ENCODE assay signal across 1 cellular context in the genomic region with DNA sequence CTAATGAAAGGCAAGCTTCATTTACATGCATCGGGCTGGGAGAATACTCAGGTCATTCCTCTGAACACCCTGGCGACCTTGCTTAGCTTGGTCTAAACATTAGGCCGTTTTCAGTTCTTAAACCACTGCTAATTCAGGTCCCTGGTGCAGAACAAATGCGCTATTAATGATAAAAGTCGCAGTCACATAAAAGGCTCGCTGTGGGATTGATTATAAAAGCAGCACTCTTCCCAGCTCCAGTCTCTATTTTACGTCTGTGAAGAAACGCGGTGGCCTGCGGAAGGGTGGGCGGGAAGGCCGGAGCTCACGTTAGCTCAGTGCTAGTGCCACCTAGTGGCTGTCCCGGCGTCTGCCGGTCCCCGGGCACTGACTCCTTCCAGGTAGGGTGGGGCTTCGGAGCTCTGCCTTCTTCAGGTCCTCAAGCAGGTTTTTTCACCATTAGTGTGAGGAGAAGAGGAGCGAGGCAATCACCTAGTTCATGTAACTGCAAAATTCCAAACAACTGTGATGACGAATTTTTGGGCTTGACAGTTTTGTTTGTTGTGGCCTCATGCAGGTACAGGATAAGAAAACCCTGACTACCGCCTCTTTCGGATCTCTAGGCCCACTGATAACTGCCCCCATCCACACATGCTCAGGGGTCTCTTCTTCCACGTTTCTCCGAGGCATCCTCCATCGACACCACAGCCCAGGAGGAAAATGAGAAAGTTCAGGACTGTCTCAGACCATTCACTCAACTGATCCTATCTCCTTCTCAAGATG.
TF ChIP-seq lines count a peak whose summit lies in the region.

No MANE protein-coding gene starts in this region.

TF ChIP-seq in HepG2, 621 proteins besides CTCF, POLR2A, EP300 and RAD21 (continued from another document and continues in another):
- TF ChIP-seq ZNF333 (CRISPR knock-in tag; IDR thresholded peaks at IDR 0.05; ENCODE audit: borderline replicate concordance) (no peak), BRCA1 (CRISPR knock-in tag; IDR thresholded peaks at IDR 0.05) (no peak), ZFX (CRISPR knock-in tag; IDR thresholded peaks at IDR 0.05; ENCODE audit: low read depth) (0 out of 2 replicates have a peak, but pooled peaks have one; percentile 20), ZNF580 (CRISPR knock-in tag; IDR thresholded peaks at IDR 0.05; ENCODE audit: borderline replicate concordance, low read depth) (no peak), ZNF7 (CRISPR knock-in tag; IDR thresholded peaks at IDR 0.05) (no peak), SRSF4 (IDR thresholded peaks at IDR 0.05; ENCODE audit: low read depth, low read length, poor library complexity, severe bottlenecking) (no peak), ZNF264 (CRISPR knock-in tag; IDR thresholded peaks at IDR 0.05) (0 out of 2 replicates have a peak, but pooled peaks have one; percentile 19), PHF21A (CRISPR knock-in tag; IDR thresholded peaks at IDR 0.05) (no peak), TFDP1 (CRISPR knock-in tag; IDR thresholded peaks at IDR 0.05; ENCODE audit: borderline replicate concordance) (0 out of 2 replicates have a peak, but pooled peaks have one; percentile 43), CCDC6 (CRISPR knock-in tag; IDR thresholded peaks at IDR 0.05) (no peak), NKX3-1 (CRISPR knock-in tag; IDR thresholded peaks at IDR 0.05) (no peak), ZNF768 (CRISPR knock-in tag; IDR thresholded peaks at IDR 0.05) (no peak), ZSCAN9 (CRISPR knock-in tag; IDR thresholded peaks at IDR 0.05; ENCODE audit: borderline replicate concordance) (no peak), HOXA7 (CRISPR knock-in tag; IDR thresholded peaks at IDR 0.05) (no peak), PHF5A (CRISPR knock-in tag; IDR thresholded peaks at IDR 0.05; ENCODE audit: low read depth, unreplicated experiment) (no peak), SNAPC2 (CRISPR knock-in tag; IDR thresholded peaks at IDR 0.05) (no peak), HDAC1 (CRISPR knock-in tag; IDR thresholded peaks at IDR 0.05) (no peak), YEATS4 (CRISPR knock-in tag; IDR thresholded peaks at IDR 0.05; ENCODE audit: borderline replicate concordance) (0 out of 2 replicates have a peak, but pooled peaks have one; percentile 28), HOXA3 (CRISPR knock-in tag; IDR thresholded peaks at IDR 0.05) (0 out of 2 replicates have a peak, but pooled peaks have one; percentile 28), RFX5 (IDR thresholded peaks at IDR 0.05; ENCODE audit: low read depth, low read length) (no peak), ZC3H13 (CRISPR knock-in tag; IDR thresholded peaks at IDR 0.05) (no peak), ZNF691 (CRISPR knock-in tag; IDR thresholded peaks at IDR 0.05; ENCODE audit: borderline replicate concordance, low read depth) (no peak), TCF7 (IDR thresholded peaks at IDR 0.05; ENCODE audit: low read depth) (no peak), ZNF136 (CRISPR knock-in tag; IDR thresholded peaks at IDR 0.05; ENCODE audit: low read depth) (no peak), ZNF331 (CRISPR knock-in tag; IDR thresholded peaks at IDR 0.05) (no peak), ZNF354B (CRISPR knock-in tag; IDR thresholded peaks at IDR 0.05) (no peak), ZNF367 (CRISPR knock-in tag; IDR thresholded peaks at IDR 0.05; ENCODE audit: borderline replicate concordance) (no peak), RCOR2 (CRISPR knock-in tag; IDR thresholded peaks at IDR 0.05) (no peak), ZNF329 (CRISPR knock-in tag; IDR thresholded peaks at IDR 0.05; ENCODE audit: low read depth) (no peak), GZF1 (CRISPR knock-in tag; IDR thresholded peaks at IDR 0.05) (no peak), BORCS8-MEF2B (CRISPR knock-in tag; IDR thresholded peaks at IDR 0.05) (0 out of 2 replicates have a peak, but pooled peaks have one; percentile 31), RAD51 (IDR thresholded peaks at IDR 0.05; ENCODE audit: borderline replicate concordance) (no peak), ZFP1 (CRISPR knock-in tag; IDR thresholded peaks at IDR 0.05) (no peak), KDM5B (CRISPR knock-in tag; IDR thresholded peaks at IDR 0.05; ENCODE audit: borderline replicate concordance) (no peak), ZNF777 (CRISPR knock-in tag; IDR thresholded peaks at IDR 0.05) (peak; percentile 70), THYN1 (CRISPR knock-in tag; IDR thresholded peaks at IDR 0.05; ENCODE audit: borderline replicate concordance, low read depth) (no peak), ZNF878 (CRISPR knock-in tag; IDR thresholded peaks at IDR 0.05) (no peak), U2AF1 (optimal IDR thresholded peaks at IDR 0.05; ENCODE audit: low read depth, low read length) (no peak), FOXO1 (CRISPR knock-in tag; IDR thresholded peaks at IDR 0.05) (no peak), ZMYM4 (CRISPR knock-in tag; IDR thresholded peaks at IDR 0.05) (no peak), ZSCAN20 (CRISPR knock-in tag; IDR thresholded peaks at IDR 0.05; ENCODE audit: borderline replicate concordance) (no peak), ZNF335 (CRISPR knock-in tag; IDR thresholded peaks at IDR 0.05) (no peak), ZNF512 (CRISPR knock-in tag; IDR thresholded peaks at IDR 0.05) (no peak), ZKSCAN8 (CRISPR knock-in tag; IDR thresholded peaks at IDR 0.05; ENCODE audit: borderline replicate concordance) (no peak), CHD4 (IDR thresholded peaks at IDR 0.05; ENCODE audit: borderline replicate concordance, low read length) (no peak), ZSCAN22 (CRISPR knock-in tag; IDR thresholded peaks at IDR 0.05) (no peak), IKZF4 (CRISPR knock-in tag; IDR thresholded peaks at IDR 0.05; ENCODE audit: borderline replicate concordance, low read depth, not compliant biosample characterization) (no peak), ZFY (CRISPR knock-in tag; IDR thresholded peaks at IDR 0.05) (peak; percentile 48), ZNF577 (CRISPR knock-in tag; IDR thresholded peaks at IDR 0.05; ENCODE audit: borderline replicate concordance, low read depth) (no peak), MED1 (CRISPR knock-in tag; IDR thresholded peaks at IDR 0.05) (0 out of 2 replicates have a peak, but pooled peaks have one; percentile 17), AHDC1 (CRISPR knock-in tag; IDR thresholded peaks at IDR 0.05; ENCODE audit: borderline replicate concordance) (no peak)
- TF ChIP-seq, protein P1, sequence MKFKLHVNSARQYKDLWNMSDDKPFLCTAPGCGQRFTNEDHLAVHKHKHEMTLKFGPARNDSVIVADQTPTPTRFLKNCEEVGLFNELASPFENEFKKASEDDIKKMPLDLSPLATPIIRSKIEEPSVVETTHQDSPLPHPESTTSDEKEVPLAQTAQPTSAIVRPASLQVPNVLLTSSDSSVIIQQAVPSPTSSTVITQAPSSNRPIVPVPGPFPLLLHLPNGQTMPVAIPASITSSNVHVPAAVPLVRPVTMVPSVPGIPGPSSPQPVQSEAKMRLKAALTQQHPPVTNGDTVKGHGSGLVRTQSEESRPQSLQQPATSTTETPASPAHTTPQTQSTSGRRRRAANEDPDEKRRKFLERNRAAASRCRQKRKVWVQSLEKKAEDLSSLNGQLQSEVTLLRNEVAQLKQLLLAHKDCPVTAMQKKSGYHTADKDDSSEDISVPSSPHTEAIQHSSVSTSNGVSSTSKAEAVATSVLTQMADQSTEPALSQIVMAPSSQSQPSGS (CRISPR knock-in tag; IDR thresholded peaks at IDR 0.05): no peak
- TF ChIP-seq, protein P2, sequence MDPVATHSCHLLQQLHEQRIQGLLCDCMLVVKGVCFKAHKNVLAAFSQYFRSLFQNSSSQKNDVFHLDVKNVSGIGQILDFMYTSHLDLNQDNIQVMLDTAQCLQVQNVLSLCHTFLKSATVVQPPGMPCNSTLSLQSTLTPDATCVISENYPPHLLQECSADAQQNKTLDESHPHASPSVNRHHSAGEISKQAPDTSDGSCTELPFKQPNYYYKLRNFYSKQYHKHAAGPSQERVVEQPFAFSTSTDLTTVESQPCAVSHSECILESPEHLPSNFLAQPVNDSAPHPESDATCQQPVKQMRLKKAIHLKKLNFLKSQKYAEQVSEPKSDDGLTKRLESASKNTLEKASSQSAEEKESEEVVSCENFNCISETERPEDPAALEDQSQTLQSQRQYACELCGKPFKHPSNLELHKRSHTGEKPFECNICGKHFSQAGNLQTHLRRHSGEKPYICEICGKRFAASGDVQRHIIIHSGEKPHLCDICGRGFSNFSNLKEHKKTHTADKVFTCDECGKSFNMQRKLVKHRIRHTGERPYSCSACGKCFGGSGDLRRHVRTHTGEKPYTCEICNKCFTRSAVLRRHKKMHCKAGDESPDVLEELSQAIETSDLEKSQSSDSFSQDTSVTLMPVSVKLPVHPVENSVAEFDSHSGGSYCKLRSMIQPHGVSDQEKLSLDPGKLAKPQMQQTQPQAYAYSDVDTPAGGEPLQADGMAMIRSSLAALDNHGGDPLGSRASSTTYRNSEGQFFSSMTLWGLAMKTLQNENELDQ (CRISPR knock-in tag; IDR thresholded peaks at IDR 0.05; ENCODE audit: borderline replicate concordance): no peak
- TF ChIP-seq, protein P3, sequence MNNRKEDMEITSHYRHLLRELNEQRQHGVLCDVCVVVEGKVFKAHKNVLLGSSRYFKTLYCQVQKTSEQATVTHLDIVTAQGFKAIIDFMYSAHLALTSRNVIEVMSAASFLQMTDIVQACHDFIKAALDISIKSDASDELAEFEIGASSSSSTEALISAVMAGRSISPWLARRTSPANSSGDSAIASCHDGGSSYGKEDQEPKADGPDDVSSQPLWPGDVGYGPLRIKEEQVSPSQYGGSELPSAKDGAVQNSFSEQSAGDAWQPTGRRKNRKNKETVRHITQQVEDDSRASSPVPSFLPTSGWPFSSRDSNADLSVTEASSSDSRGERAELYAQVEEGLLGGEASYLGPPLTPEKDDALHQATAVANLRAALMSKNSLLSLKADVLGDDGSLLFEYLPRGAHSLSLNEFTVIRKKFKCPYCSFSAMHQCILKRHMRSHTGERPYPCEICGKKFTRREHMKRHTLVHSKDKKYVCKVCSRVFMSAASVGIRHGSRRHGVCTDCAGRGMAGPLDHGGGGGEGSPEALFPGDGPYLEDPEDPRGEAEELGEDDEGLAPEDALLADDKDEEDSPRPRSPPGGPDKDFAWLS (CRISPR knock-in tag; IDR thresholded peaks at IDR 0.05; ENCODE audit: borderline replicate concordance): no peak
- TF ChIP-seq, protein P4, sequence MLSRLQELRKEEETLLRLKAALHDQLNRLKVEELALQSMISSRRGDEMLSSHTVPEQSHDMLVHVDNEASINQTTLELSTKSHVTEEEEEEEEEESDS (CRISPR knock-in tag; IDR thresholded peaks at IDR 0.05; ENCODE audit: borderline replicate concordance): no peak
